In genomic region chr16:70422543-70422942, GRCh38 we compare ENCODE assay signal across 1 cellular context.
TF ChIP-seq lines count a peak whose summit lies in the region.

No MANE protein-coding gene starts in this region.

TF ChIP-seq in WTC11, 78 proteins besides CTCF, POLR2A, EP300 and RAD21:
- TF ChIP-seq NR1H2 (CRISPR knock-in tag; IDR thresholded peaks at IDR 0.05) (no peak), KAT7 (CRISPR knock-in tag; IDR thresholded peaks at IDR 0.05; ENCODE audit: borderline replicate concordance) (no peak), SMAD4 (CRISPR knock-in tag; IDR thresholded peaks at IDR 0.05) (no peak), NR3C1 (CRISPR knock-in tag; conservative IDR thresholded peaks at IDR 0.05; ENCODE audit: low read depth) (no peak), ATF1 (CRISPR knock-in tag; IDR thresholded peaks at IDR 0.05) (no peak)
- TF ChIP-seq, protein P1, sequence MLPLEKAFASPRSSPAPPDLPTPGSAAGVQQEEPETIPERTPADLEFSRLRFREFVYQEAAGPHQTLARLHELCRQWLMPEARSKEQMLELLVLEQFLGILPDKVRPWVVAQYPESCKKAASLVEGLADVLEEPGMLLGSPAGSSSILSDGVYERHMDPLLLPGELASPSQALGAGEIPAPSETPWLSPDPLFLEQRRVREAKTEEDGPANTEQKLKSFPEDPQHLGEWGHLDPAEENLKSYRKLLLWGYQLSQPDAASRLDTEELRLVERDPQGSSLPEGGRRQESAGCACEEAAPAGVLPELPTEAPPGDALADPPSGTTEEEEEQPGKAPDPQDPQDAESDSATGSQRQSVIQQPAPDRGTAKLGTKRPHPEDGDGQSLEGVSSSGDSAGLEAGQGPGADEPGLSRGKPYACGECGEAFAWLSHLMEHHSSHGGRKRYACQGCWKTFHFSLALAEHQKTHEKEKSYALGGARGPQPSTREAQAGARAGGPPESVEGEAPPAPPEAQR (CRISPR knock-in tag; IDR thresholded peaks at IDR 0.05): no peak
